8 cellular contexts compared by ENCODE assay signal in the genomic region with DNA sequence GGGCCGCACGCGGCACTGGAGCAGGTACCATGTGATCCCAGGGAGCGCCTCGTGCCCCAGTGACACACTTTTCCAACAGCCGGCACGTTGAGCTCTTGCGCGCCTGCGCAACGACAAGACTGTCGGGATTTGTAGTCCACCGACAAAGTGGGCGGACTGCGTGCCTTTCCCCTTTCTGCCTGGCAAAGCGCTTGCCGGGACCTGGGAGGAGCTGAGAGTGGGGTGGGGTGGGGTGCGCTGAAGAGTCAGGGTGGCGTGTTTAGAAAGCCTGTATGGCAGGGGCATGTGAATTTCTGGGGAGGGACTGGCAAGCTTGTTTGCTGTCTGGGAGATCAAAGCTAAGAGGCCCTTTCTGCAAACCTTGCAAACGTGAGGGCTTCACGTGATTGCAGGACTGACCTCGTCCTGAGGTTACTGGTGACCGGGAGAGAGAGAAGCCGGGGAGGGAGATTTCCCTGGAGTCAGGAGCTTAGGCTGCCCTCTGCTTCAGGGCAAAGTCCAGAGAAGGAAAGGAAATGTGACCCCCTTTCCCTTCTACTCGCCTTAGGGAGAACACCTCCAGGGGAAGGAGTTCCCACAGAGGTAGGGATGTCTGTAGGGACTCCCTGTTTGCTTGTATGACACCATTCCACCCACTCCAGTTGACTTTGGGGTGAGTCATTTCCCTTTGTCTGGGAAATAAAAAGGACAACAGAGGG. TPM values are rescaled to one million over a fixed set of nuclear protein-coding genes. Genes with fewer than 3 reads are reported as not detected.
DNase-seq lines count a peak whose midpoint lies in the region; ATAC-seq and TF ChIP-seq lines count a peak whose summit lies in the region.

No MANE protein-coding gene starts in this region.

- no peaks in the 10 kb centered on the region for H3K79me2 ChIP-seq in parathyroid adenoma

- WGBS in heart left ventricle, 4 donors: 0 to 1% (median 1%) methylated on average over 22 to 25 of the region's 25 CpGs
- WGBS in thyroid gland, 2 donors: 1 to 5% methylated on average over 11 to 24 of the region's 25 CpGs

- H3K27ac ChIP-seq in heart left ventricle (peak overlapping the region; percentile 78 to 100 (median 98)), parathyroid adenoma (peak overlapping the region; percentile 91), thyroid gland (peak overlapping the region; percentile 99)

- ATAC-seq in GM21529 (IDR thresholded peaks at IDR 0.05; ENCODE audit: unreplicated experiment) (peak; percentile 26), heart left ventricle (peak; percentile 63 to 73 (median 68))

- H3K9ac ChIP-seq in parathyroid adenoma: no peak overlapping the region

- intact Hi-C loops in heart left ventricle (cut with DNase I): loop anchor here in 1 of 10 donors (1.0 kb wide), 1 partner anchor 10 kb away; no protein-coding TSS in a partner anchor
- intact Hi-C loops in thyroid gland (cut with DNase I): no loop called here

- peak overlapping the region; percentile 85 for H3K4me2 ChIP-seq in parathyroid adenoma (ENCODE audit: low read length)

- peaks cover 20 to 92% (median 73%) of the 10 kb centered on the region in 12 donors for H3K4me1 ChIP-seq in heart left ventricle
- peaks cover 29% of the 10 kb centered on the region for H3K4me1 ChIP-seq in parathyroid adenoma
- H3K4me1 ChIP-seq in thyroid gland: peaks cover 38 to 77% of the 10 kb centered on the region in 2 donors

- H3K36me3 ChIP-seq in heart left ventricle (peaks cover 0 to 30% (median 21%) of the 10 kb centered on the region in 9 donors), parathyroid adenoma (ENCODE audit: control insufficient read depth, insufficient read depth, low read length) (no peaks in the 10 kb centered on the region), thyroid gland (peaks cover 10 to 12% of the 10 kb centered on the region in 2 donors)

- no peaks in the 10 kb centered on the region for H3K27me3 ChIP-seq in heart left ventricle
- H3K27me3 ChIP-seq in parathyroid adenoma (ENCODE audit: control insufficient read depth, insufficient read depth, low read length): no peaks in the 10 kb centered on the region
- H3K27me3 ChIP-seq in thyroid gland: no peaks in the 10 kb centered on the region

- H3K9me3 ChIP-seq in heart left ventricle: no peaks in the 10 kb centered on the region
- no peaks in the 10 kb centered on the region for H3K9me3 ChIP-seq in parathyroid adenoma (ENCODE audit: control insufficient read depth, low read length)
- H3K9me3 ChIP-seq in thyroid gland: no peaks in the 10 kb centered on the region

- DNase-seq in Ammon's horn (ENCODE audit: low spot score) (peak; percentile 98), NCI-H1694 treated with DMSO at 0.1 percent for 48 hours (lab: John Stamatoyannopoulos, UW) (peak; percentile 95), T-helper 1 cell (peak; percentile 82 to 91 (median 84)), amniotic epithelial cell (ENCODE audit: low read depth) (peak; percentile 96), heart left ventricle (peak; percentile 98 to 100 (median 99)), thyroid gland (peak; percentile 99 to 100)

- TF ChIP-seq CTCF in heart left ventricle (IDR thresholded peaks at IDR 0.05) (no peak), parathyroid adenoma (IDR thresholded peaks at IDR 0.05) (no peak), thyroid gland (IDR thresholded peaks at IDR 0.05) (no peak)

- H3K4me3 ChIP-seq in heart left ventricle (peak overlapping the region; percentile 72 to 100 (median 84)), parathyroid adenoma (ENCODE audit: low read depth, low read length) (peak overlapping the region; percentile 75), thyroid gland (replicated peaks in 1 of 3) (peak overlapping the region in 1 of 3 donors; percentile 67)

- peak overlapping the region; percentile 93 for H2AFZ ChIP-seq in parathyroid adenoma

- TF ChIP-seq POLR2A in heart left ventricle (IDR thresholded peaks at IDR 0.05) (peak in 1 of 2 donors; percentile 59), thyroid gland (IDR thresholded peaks at IDR 0.05) (peak in 1 of 2 donors; percentile 54)

RNA-seq across cellular contexts. Expression of a gene that starts 0.4 kb away (rescaled TPM):
- 10 to 100 TPM in 6 of 9 donors, 1 to 10 TPM in 3; 5.8 to 36.1 (median 21.8) TPM for total RNA-seq in heart left ventricle
- polyA plus RNA-seq in heart left ventricle: 10 to 100 TPM in 1 of 2 donors, 1 to 10 TPM in 1; 6.1 to 20.2 TPM
- 1 to 10 TPM; 3.4 to 9.9 (median 5.1) TPM for total RNA-seq in thyroid gland

RNA-seq across cellular contexts. Expression of a gene that starts 21.0 kb away (rescaled TPM):
- 10 to 100 TPM; 32.0 to 54.1 (median 45.1) TPM for total RNA-seq in heart left ventricle
- polyA plus RNA-seq in heart left ventricle: 10 to 100 TPM; 32.2 to 54.7 TPM
- 100 to 1,000 TPM in 1 of 4 donors, 10 to 100 TPM in 3; 69.9 to 101 (median 80.4) TPM for total RNA-seq in thyroid gland

RNA-seq across cellular contexts. Expression of a gene that starts 38.1 kb away (rescaled TPM):
- 100 to 1,000 TPM in 1 of 9 donors, 10 to 100 TPM in 8; 63.2 to 105 (median 73.2) TPM for total RNA-seq in heart left ventricle
- polyA plus RNA-seq in heart left ventricle: 10 to 100 TPM; 50.6 to 56.2 TPM
- total RNA-seq in thyroid gland: 10 to 100 TPM; 34.0 to 52.9 (median 44.8) TPM

RNA-seq across cellular contexts. Expression of a gene that starts 39.5 kb away (rescaled TPM):
- total RNA-seq in heart left ventricle: 10 to 100 TPM; 26.5 to 54.3 (median 42.2) TPM
- 10 to 100 TPM; 27.9 to 33.4 TPM for polyA plus RNA-seq in heart left ventricle
- 100 to 1,000 TPM in 1 of 4 donors, 10 to 100 TPM in 3; 88.2 to 103 (median 95.5) TPM for total RNA-seq in thyroid gland

RNA-seq across cellular contexts. Expression of a gene that starts 46.6 kb away (rescaled TPM):
- 10 to 100 TPM; 51.1 to 75.4 (median 58.3) TPM for total RNA-seq in heart left ventricle
- polyA plus RNA-seq in heart left ventricle: 10 to 100 TPM; 52.7 to 61.8 TPM
- 10 to 100 TPM; 37.1 to 68.4 (median 56.6) TPM for total RNA-seq in thyroid gland
